Comparison of ENCODE assay signal across 1 cellular context in the genomic region with DNA sequence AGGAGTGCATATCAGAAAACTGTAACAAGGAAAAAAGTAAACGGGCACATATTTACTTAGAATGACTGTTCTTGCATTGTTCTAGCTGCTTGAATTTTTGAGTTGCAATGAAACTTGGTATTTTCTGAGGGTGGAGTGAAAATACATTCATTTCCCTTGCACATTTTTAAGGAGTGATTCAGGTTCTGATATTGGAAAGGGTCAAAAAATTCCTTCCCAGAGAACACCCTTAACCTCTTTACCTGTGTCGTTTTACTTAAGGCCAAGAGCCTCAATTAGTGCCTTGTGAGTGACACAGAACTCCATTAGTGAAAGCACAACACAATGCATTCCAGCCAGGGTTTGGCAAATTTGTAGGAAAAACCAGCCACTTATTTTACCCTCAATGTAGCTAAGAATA.
TF ChIP-seq lines count a peak whose summit lies in the region.

No MANE protein-coding gene starts in this region.

TF ChIP-seq in HepG2, 621 proteins besides CTCF, POLR2A, EP300 and RAD21:
- TF ChIP-seq ZNF83 (CRISPR knock-in tag; IDR thresholded peaks at IDR 0.05; ENCODE audit: borderline replicate concordance) (no peak), ZNF468 (CRISPR knock-in tag; IDR thresholded peaks at IDR 0.05) (no peak), ZNF292 (CRISPR knock-in tag; IDR thresholded peaks at IDR 0.05; ENCODE audit: borderline replicate concordance, low read depth) (no peak), NFYC (CRISPR knock-in tag; IDR thresholded peaks at IDR 0.05) (no peak), SCMH1 (CRISPR knock-in tag; IDR thresholded peaks at IDR 0.05; ENCODE audit: borderline replicate concordance) (no peak), SALL2 (CRISPR knock-in tag; IDR thresholded peaks at IDR 0.05) (no peak), TBX3 (IDR thresholded peaks at IDR 0.05; ENCODE audit: borderline replicate concordance) (no peak), GPN1 (CRISPR knock-in tag; IDR thresholded peaks at IDR 0.05; ENCODE audit: borderline replicate concordance) (no peak), RELA (CRISPR knock-in tag; IDR thresholded peaks at IDR 0.05) (no peak), KDM3A (CRISPR knock-in tag; IDR thresholded peaks at IDR 0.05; ENCODE audit: low read depth) (no peak), ZNF446 (CRISPR knock-in tag; IDR thresholded peaks at IDR 0.05) (no peak), PHF21A (CRISPR knock-in tag; IDR thresholded peaks at IDR 0.05) (no peak), DR1 (CRISPR knock-in tag; IDR thresholded peaks at IDR 0.05) (no peak), ZNF12 (CRISPR knock-in tag; IDR thresholded peaks at IDR 0.05) (no peak), ASH2L (IDR thresholded peaks at IDR 0.05; ENCODE audit: insufficient read length, low read depth, low read length) (no peak), SSRP1 (CRISPR knock-in tag; IDR thresholded peaks at IDR 0.05) (no peak)
- TF ChIP-seq, protein P1, sequence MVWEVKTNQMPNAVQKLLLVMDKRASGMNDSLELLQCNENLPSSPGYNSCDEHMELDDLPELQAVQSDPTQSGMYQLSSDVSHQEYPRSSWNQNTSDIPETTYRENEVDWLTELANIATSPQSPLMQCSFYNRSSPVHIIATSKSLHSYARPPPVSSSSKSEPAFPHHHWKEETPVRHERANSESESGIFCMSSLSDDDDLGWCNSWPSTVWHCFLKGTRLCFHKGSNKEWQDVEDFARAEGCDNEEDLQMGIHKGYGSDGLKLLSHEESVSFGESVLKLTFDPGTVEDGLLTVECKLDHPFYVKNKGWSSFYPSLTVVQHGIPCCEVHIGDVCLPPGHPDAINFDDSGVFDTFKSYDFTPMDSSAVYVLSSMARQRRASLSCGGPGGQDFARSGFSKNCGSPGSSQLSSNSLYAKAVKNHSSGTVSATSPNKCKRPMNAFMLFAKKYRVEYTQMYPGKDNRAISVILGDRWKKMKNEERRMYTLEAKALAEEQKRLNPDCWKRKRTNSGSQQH (CRISPR knock-in tag; IDR thresholded peaks at IDR 0.05; ENCODE audit: low read depth), result no peak
- TF ChIP-seq, protein P2, sequence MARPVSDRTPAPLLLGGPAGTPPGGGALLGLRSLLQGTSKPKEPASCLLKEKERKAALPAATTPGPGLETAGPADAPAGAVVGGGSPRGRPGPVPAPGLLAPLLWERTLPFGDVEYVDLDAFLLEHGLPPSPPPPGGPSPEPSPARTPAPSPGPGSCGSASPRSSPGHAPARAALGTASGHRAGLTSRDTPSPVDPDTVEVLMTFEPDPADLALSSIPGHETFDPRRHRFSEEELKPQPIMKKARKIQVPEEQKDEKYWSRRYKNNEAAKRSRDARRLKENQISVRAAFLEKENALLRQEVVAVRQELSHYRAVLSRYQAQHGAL (CRISPR knock-in tag; IDR thresholded peaks at IDR 0.05; ENCODE audit: not compliant biosample characterization), result no peak
- TF ChIP-seq, protein P3, sequence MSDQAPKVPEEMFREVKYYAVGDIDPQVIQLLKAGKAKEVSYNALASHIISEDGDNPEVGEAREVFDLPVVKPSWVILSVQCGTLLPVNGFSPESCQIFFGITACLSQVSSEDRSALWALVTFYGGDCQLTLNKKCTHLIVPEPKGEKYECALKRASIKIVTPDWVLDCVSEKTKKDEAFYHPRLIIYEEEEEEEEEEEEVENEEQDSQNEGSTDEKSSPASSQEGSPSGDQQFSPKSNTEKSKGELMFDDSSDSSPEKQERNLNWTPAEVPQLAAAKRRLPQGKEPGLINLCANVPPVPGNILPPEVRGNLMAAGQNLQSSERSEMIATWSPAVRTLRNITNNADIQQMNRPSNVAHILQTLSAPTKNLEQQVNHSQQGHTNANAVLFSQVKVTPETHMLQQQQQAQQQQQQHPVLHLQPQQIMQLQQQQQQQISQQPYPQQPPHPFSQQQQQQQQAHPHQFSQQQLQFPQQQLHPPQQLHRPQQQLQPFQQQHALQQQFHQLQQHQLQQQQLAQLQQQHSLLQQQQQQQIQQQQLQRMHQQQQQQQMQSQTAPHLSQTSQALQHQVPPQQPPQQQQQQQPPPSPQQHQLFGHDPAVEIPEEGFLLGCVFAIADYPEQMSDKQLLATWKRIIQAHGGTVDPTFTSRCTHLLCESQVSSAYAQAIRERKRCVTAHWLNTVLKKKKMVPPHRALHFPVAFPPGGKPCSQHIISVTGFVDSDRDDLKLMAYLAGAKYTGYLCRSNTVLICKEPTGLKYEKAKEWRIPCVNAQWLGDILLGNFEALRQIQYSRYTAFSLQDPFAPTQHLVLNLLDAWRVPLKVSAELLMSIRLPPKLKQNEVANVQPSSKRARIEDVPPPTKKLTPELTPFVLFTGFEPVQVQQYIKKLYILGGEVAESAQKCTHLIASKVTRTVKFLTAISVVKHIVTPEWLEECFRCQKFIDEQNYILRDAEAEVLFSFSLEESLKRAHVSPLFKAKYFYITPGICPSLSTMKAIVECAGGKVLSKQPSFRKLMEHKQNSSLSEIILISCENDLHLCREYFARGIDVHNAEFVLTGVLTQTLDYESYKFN (CRISPR knock-in tag; conservative IDR thresholded peaks at IDR 0.05), result no peak
